31 cellular contexts compared by ENCODE assay signal in genomic region chr5:1835431-1835830, GRCh38. TPM values are rescaled to one million over a fixed set of nuclear protein-coding genes. Genes with fewer than 3 reads are reported as not detected.
"Had no signal": no experiment of that assay in that cellular context is flagged by ENCODE, and none has a peak within 500 bp of the region (broad histone marks: within the 10 kb centered on the region; RNA-seq: fewer than 3 reads in every experiment).

No MANE protein-coding gene starts in this region.

- H3K36me3 Mint-ChIP-seq: activated naive CD4-positive, alpha-beta T cell treated with anti-CD3 and anti-CD28 coated beads, Interleukin-2, amount 50 U/mL, for 72 hours; IgD-negative memory B cell had no signal

- H3K4me1 Mint-ChIP-seq: activated CD4-positive, alpha-beta T cell treated with anti-CD3 and anti-CD28 coated beads, Interleukin-2, amount 10 ng/mL, durations not matched to agents 24 days and 14 days; activated T-helper 17 cell treated with anti-CD3 and anti-CD28 coated beads, Interleukin-2, amount 50 U/mL, for 72 hours had no signal

- H3K4me1 ChIP-seq: body of pancreas, breast epithelium, Peyer's patch had no signal

- DNase-seq: activated CD4-positive, alpha-beta T cell treated with anti-CD3 and anti-CD28 coated beads, Interleukin-2, amount 10 ng/mL, durations not matched to agents 24 days and 14 days; activated CD4-positive, alpha-beta T cell treated with anti-CD3 and anti-CD28 coated beads, Interleukin-2, amount 50 U/mL, for 4 hours; activated CD8-positive, alpha-beta T cell treated with anti-CD3 and anti-CD28 coated beads for 36 hours; activated gamma-delta T cell; activated naive CD4-positive, alpha-beta T cell treated with anti-CD3 and anti-CD28 coated beads for 36 hours; activated T-cell treated with anti-CD3 and anti-CD28 coated beads, Interleukin-2, amount 50 U/mL, for 1 hour; activated T-cell treated with anti-CD3 and anti-CD28 coated beads, Interleukin-2, amount 50 U/mL, for 72 hours; adrenal gland; body of pancreas; central memory CD4-positive, alpha-beta T cell; Kasumi-1; KG1; MG63; NCI-H1092; NCI-H1436 treated with DMSO at 0.1 percent for 48 hours; NCI-H1694 treated with DMSO at 0.1 percent for 48 hours; NCI-H2029; NCI-H510A; NCI-H526; NK-92 treated with Interleukin-12 subunit alpha and Interleukin-12 subunit beta, amount 100 ng/mL, for 24 hours; PC-3; SIG-M5 had no signal

- H3K9me3 Mint-ChIP-seq: activated CD4-positive, alpha-beta T cell treated with anti-CD3 and anti-CD28 coated beads, Interleukin-2, amount 10 ng/mL, durations not matched to agents 24 days and 14 days; activated CD8-positive, alpha-beta T cell treated with anti-CD3 and anti-CD28 coated beads for 36 hours; activated naive CD4-positive, alpha-beta T cell treated with anti-CD3 and anti-CD28 coated beads for 36 hours; activated naive CD4-positive, alpha-beta T cell treated with anti-CD3 and anti-CD28 coated beads, Interleukin-2, amount 50 U/mL, for 72 hours; activated T-cell treated with anti-CD3 and anti-CD28 coated beads, Interleukin-2, amount 50 U/mL, for 72 hours; activated T-helper 17 cell treated with anti-CD3 and anti-CD28 coated beads, Interleukin-2, amount 50 U/mL, for 72 hours; IgD-negative memory B cell; T-helper 1 cell treated with Interleukin-12 subunit alpha and Interleukin-12 subunit beta and Interleukin-4 antibody, amounts not matched to agents 30 μg/mL and 1 μg/mL, for 36 hours; T-helper 2 cell treated with Interferon-gamma antibody and Interleukin-4, amounts not matched to agents 5 μg/mL and 100 μg/mL, for 36 hours had no signal

- H3K4me3 ChIP-seq: adrenal gland, body of pancreas, breast epithelium, MG63, Peyer's patch had no signal

- H3K36me3 ChIP-seq: adrenal gland, breast epithelium, MG63, Peyer's patch had no signal

- H3K27ac ChIP-seq: adrenal gland, body of pancreas, breast epithelium, Peyer's patch had no signal

- H3K9me3 ChIP-seq: adrenal gland, body of pancreas, breast epithelium, MG63, Peyer's patch had no signal

- H3K4me3 Mint-ChIP-seq: activated CD4-positive, alpha-beta T cell treated with anti-CD3 and anti-CD28 coated beads, Interleukin-2, amount 10 ng/mL, durations not matched to agents 24 days and 14 days; activated CD8-positive, alpha-beta T cell treated with anti-CD3 and anti-CD28 coated beads for 36 hours; activated naive CD4-positive, alpha-beta T cell treated with anti-CD3 and anti-CD28 coated beads for 36 hours; activated T-cell treated with anti-CD3 and anti-CD28 coated beads, Interleukin-2, amount 50 U/mL, for 72 hours; activated T-helper 17 cell treated with anti-CD3 and anti-CD28 coated beads, Interleukin-2, amount 50 U/mL, for 72 hours; IgD-negative memory B cell; T-helper 1 cell treated with Interleukin-12 subunit alpha and Interleukin-12 subunit beta and Interleukin-4 antibody, amounts not matched to agents 30 μg/mL and 1 μg/mL, for 36 hours; T-helper 2 cell treated with Interferon-gamma antibody and Interleukin-4, amounts not matched to agents 5 μg/mL and 100 μg/mL, for 36 hours had no signal

- H3K27ac Mint-ChIP-seq: activated CD4-positive, alpha-beta T cell treated with anti-CD3 and anti-CD28 coated beads, Interleukin-2, amount 10 ng/mL, durations not matched to agents 24 days and 14 days; activated CD8-positive, alpha-beta T cell treated with anti-CD3 and anti-CD28 coated beads for 36 hours; activated naive CD4-positive, alpha-beta T cell treated with anti-CD3 and anti-CD28 coated beads for 36 hours; activated naive CD4-positive, alpha-beta T cell treated with anti-CD3 and anti-CD28 coated beads, Interleukin-2, amount 50 U/mL, for 72 hours; activated T-cell treated with anti-CD3 and anti-CD28 coated beads, Interleukin-2, amount 50 U/mL, for 72 hours; activated T-helper 17 cell treated with anti-CD3 and anti-CD28 coated beads, Interleukin-2, amount 50 U/mL, for 72 hours; IgD-negative memory B cell; T-helper 1 cell treated with Interleukin-12 subunit alpha and Interleukin-12 subunit beta and Interleukin-4 antibody, amounts not matched to agents 30 μg/mL and 1 μg/mL, for 36 hours; T-helper 2 cell treated with Interferon-gamma antibody and Interleukin-4, amounts not matched to agents 5 μg/mL and 100 μg/mL, for 36 hours had no signal

- ATAC-seq: activated CD8-positive, alpha-beta T cell treated with anti-CD3 and anti-CD28 coated beads for 36 hours; activated naive CD4-positive, alpha-beta T cell treated with anti-CD3 and anti-CD28 coated beads, Interleukin-2, amount 50 U/mL, for 72 hours; activated T-cell treated with anti-CD3 and anti-CD28 coated beads, Interleukin-2, amount 50 U/mL, for 72 hours; activated T-helper 17 cell treated with anti-CD3 and anti-CD28 coated beads, Interleukin-2, amount 50 U/mL, for 72 hours; body of pancreas; PC-3; Right ventricle myocardium inferior had no signal

- H3K27me3 ChIP-seq: adrenal gland, body of pancreas, MG63, Peyer's patch had no signal

RNA-seq across cellular contexts. Expression of gene IRX4, which starts 47.3 kb away (rescaled TPM):
- total RNA-seq: activated CD4-positive, alpha-beta T cell treated with anti-CD3 and anti-CD28 coated beads, Interleukin-2, amount 10 ng/mL, durations not matched to agents 24 days and 14 days; activated CD8-positive, alpha-beta memory T cell treated with anti-CD3 and anti-CD28 coated beads for 36 hours; activated CD8-positive, alpha-beta T cell treated with anti-CD3 and anti-CD28 coated beads for 36 hours; activated naive CD4-positive, alpha-beta T cell treated with anti-CD3 and anti-CD28 coated beads for 36 hours; activated naive CD4-positive, alpha-beta T cell treated with anti-CD3 and anti-CD28 coated beads, Interleukin-2, amount 50 U/mL, for 72 hours; activated T-cell treated with anti-CD3 and anti-CD28 coated beads, Interleukin-2, amount 50 U/mL, for 72 hours; activated T-helper 17 cell treated with anti-CD3 and anti-CD28 coated beads, Interleukin-2, amount 50 U/mL, for 72 hours; adrenal gland; body of pancreas; PC-3; Peyer's patch had no signal
- polyA plus RNA-seq: IgD-negative memory B cell had no signal
